ENCODE assay signal across 16 cellular contexts in genomic region chr10:11318812-11319598, GRCh38.
DNase-seq lines count a peak whose midpoint lies in the region; ATAC-seq and TF ChIP-seq lines count a peak whose summit lies in the region.
"Had no signal": no experiment of that assay in that cellular context is flagged by ENCODE, and none has a peak within 500 bp of the region (broad histone marks: within the 10 kb centered on the region; RNA-seq: fewer than 3 reads in every experiment).

No MANE protein-coding gene starts in this region.

- WGBS in sigmoid colon, 2 donors: 95 to 96% methylated on average over 26 of the region's 26 CpGs

- peaks cover 100% of the 10 kb centered on the region for H3K36me3 Mint-ChIP-seq in CD4-positive, alpha-beta T cell (ENCODE audit: low read depth)
- peaks cover 60% of the 10 kb centered on the region for H3K36me3 Mint-ChIP-seq in activated naive CD8-positive, alpha-beta T cell treated with anti-CD3 and anti-CD28 coated beads, Interleukin-2, amount 10 ng/mL, durations not matched to agents 7 days and 5 days
- H3K36me3 Mint-ChIP-seq in natural killer cell treated with Interleukin-12 subunit alpha and Interleukin-12 subunit beta and Interleukin-15 and Interleukin-18, amount 100 ng/mL, for 72 hours: peaks cover 71% of the 10 kb centered on the region

- H3K4me1 ChIP-seq in sigmoid colon: no peaks in the 10 kb centered on the region

- in situ Hi-C loops in GM13976 (cut with MboI; ENCODE audit: low sequenced_read_pairs, unreplicated experiment): no loop called here

- no peaks in the 10 kb centered on the region for H3K9me3 Mint-ChIP-seq in CD4-positive, alpha-beta T cell
- H3K9me3 Mint-ChIP-seq in activated naive CD8-positive, alpha-beta T cell treated with anti-CD3 and anti-CD28 coated beads, Interleukin-2, amount 10 ng/mL, durations not matched to agents 7 days and 5 days: no peaks in the 10 kb centered on the region
- H3K9me3 Mint-ChIP-seq in natural killer cell treated with Interleukin-12 subunit alpha and Interleukin-12 subunit beta and Interleukin-15 and Interleukin-18, amount 100 ng/mL, for 72 hours: no peaks in the 10 kb centered on the region

- CTCF ChIA-PET in CD4-positive, alpha-beta T cell (lab: Charles Lee): no interaction called here

- TF ChIP-seq POLR2A in sigmoid colon (IDR thresholded peaks at IDR 0.05): no peak

- H3K27ac Mint-ChIP-seq in CD4-positive, alpha-beta T cell: peak overlapping the region; percentile 70
- H3K27ac Mint-ChIP-seq in activated naive CD8-positive, alpha-beta T cell treated with anti-CD3 and anti-CD28 coated beads, Interleukin-2, amount 10 ng/mL, durations not matched to agents 7 days and 5 days: peak overlapping the region; percentile 73
- peak overlapping the region; percentile 76 to 87 for H3K27ac Mint-ChIP-seq in natural killer cell treated with Interleukin-12 subunit alpha and Interleukin-12 subunit beta and Interleukin-15 and Interleukin-18, amount 100 ng/mL, for 72 hours

- TF ChIP-seq EP300 in sigmoid colon (IDR thresholded peaks at IDR 0.05): no peak

- H3K4me3 ChIP-seq in sigmoid colon: no peak overlapping the region
- H3K4me3 ChIP-seq: heart left ventricle had no signal

- no peak for DNase-seq in CD4-positive, alpha-beta T cell
- DNase-seq in GM13976 (ENCODE audit: low spot score) (no peak), kidney glomerular epithelial cell (lab: John Stamatoyannopoulos, UW) (no peak), activated gamma-delta T cell treated with Interleukin-2 at 50 U/mL for 16 hours (no peak), sigmoid colon (no peak)
- DNase-seq in activated naive CD8-positive, alpha-beta T cell treated with anti-CD3 and anti-CD28 coated beads, Interleukin-2, amount 10 ng/mL, durations not matched to agents 7 days and 5 days: no peak
- DNase-seq in natural killer cell treated with Interleukin-12 subunit alpha and Interleukin-12 subunit beta and Interleukin-15 and Interleukin-18, amount 100 ng/mL, for 72 hours (ENCODE audit: low spot score): no peak
- DNase-seq: activated CD4-positive, alpha-beta T cell treated with anti-CD3 and anti-CD28 coated beads for 4 hours; GDM1; GOT3; heart left ventricle; kidney; NCI-H1436 treated with DMSO at 0.1 percent for 48 hours; NCI-H510A treated with DMSO at 0.1 percent for 48 hours; stimulated activated CD4-positive, alpha-beta T cell treated with anti-CD3 and anti-CD28 coated beads, Interleukin-15, amount 100 ng/mL, for 24 hours had no signal

- H3K27me3 ChIP-seq in CD4-positive, alpha-beta T cell (ENCODE audit: control insufficient read depth, insufficient read depth, low read length): no peaks in the 10 kb centered on the region
- no peaks in the 10 kb centered on the region for H3K27me3 ChIP-seq in sigmoid colon
- H3K27me3 ChIP-seq: heart left ventricle had no signal

- POLR2A ChIA-PET in CD4-positive, alpha-beta T cell (lab: Charles Lee): interaction anchor here (1.6 kb wide), 1 partner anchor 19 kb away, joined by 5 read pairs; no protein-coding TSS in a partner anchor
- POLR2A ChIA-PET in activated naive CD8-positive, alpha-beta T cell treated with anti-CD3 and anti-CD28 coated beads, Interleukin-2, amount 10 ng/mL, durations not matched to agents 7 days and 5 days (lab: Charles Lee): no interaction called here

- peaks cover 3 to 97% (median 21%) of the 10 kb centered on the region in 4 donors for H3K36me3 ChIP-seq in sigmoid colon

- no peak overlapping the region for H3K4me3 Mint-ChIP-seq in CD4-positive, alpha-beta T cell
- no peak overlapping the region for H3K4me3 Mint-ChIP-seq in activated naive CD8-positive, alpha-beta T cell treated with anti-CD3 and anti-CD28 coated beads, Interleukin-2, amount 10 ng/mL, durations not matched to agents 7 days and 5 days
- H3K4me3 Mint-ChIP-seq in natural killer cell treated with Interleukin-12 subunit alpha and Interleukin-12 subunit beta and Interleukin-15 and Interleukin-18, amount 100 ng/mL, for 72 hours: peak overlapping the region; percentile 81

- peaks cover 77% of the 10 kb centered on the region for H3K4me1 Mint-ChIP-seq in CD4-positive, alpha-beta T cell (ENCODE audit: low read depth)
- H3K4me1 Mint-ChIP-seq in activated naive CD8-positive, alpha-beta T cell treated with anti-CD3 and anti-CD28 coated beads, Interleukin-2, amount 10 ng/mL, durations not matched to agents 7 days and 5 days: peaks cover 30% of the 10 kb centered on the region
- peaks cover 64 to 75% of the 10 kb centered on the region in 2 donors for H3K4me1 Mint-ChIP-seq in natural killer cell treated with Interleukin-12 subunit alpha and Interleukin-12 subunit beta and Interleukin-15 and Interleukin-18, amount 100 ng/mL, for 72 hours (ENCODE audit: low read depth in 2 of 2)

- intact Hi-C loops in CD4-positive, alpha-beta T cell (cut with DNase I, micrococcal nuclease): no loop called here
- intact Hi-C loops in sigmoid colon (cut with DNase I): no loop called here

- TF ChIP-seq CTCF in CD4-positive, alpha-beta T cell (IDR thresholded peaks at IDR 0.05): no peak
- TF ChIP-seq CTCF in GM13976 (IDR thresholded peaks at IDR 0.05; ENCODE audit: borderline replicate concordance, control extremely low read depth, extremely low read depth, insufficient read depth, missing control alignments) (peak; percentile 8), sigmoid colon (IDR thresholded peaks at IDR 0.05) (no peak)

- no peaks in the 10 kb centered on the region for H3K9me3 ChIP-seq in CD4-positive, alpha-beta T cell (ENCODE audit: control insufficient read depth, low read length)
- H3K9me3 ChIP-seq in sigmoid colon: no peaks in the 10 kb centered on the region
- H3K9me3 ChIP-seq: heart left ventricle had no signal

- no peak for ATAC-seq in CD4-positive, alpha-beta T cell (ENCODE audit: poor library complexity)
- ATAC-seq in activated naive CD8-positive, alpha-beta T cell treated with anti-CD3 and anti-CD28 coated beads, Interleukin-2, amount 10 ng/mL, durations not matched to agents 7 days and 5 days (ENCODE audit: low read depth): no peak
- ATAC-seq in natural killer cell treated with Interleukin-12 subunit alpha and Interleukin-12 subunit beta and Interleukin-15 and Interleukin-18, amount 100 ng/mL, for 72 hours: no peak
- ATAC-seq: Panc1 had no signal

- H3K27ac ChIP-seq in CD4-positive, alpha-beta T cell (ENCODE audit: low read depth, low read length): no peak overlapping the region
- H3K27ac ChIP-seq in sigmoid colon: no peak overlapping the region

- H3K27me3 Mint-ChIP-seq in CD4-positive, alpha-beta T cell: no peaks in the 10 kb centered on the region
- H3K27me3 Mint-ChIP-seq in activated naive CD8-positive, alpha-beta T cell treated with anti-CD3 and anti-CD28 coated beads, Interleukin-2, amount 10 ng/mL, durations not matched to agents 7 days and 5 days: no peaks in the 10 kb centered on the region
- no peaks in the 10 kb centered on the region for H3K27me3 Mint-ChIP-seq in natural killer cell treated with Interleukin-12 subunit alpha and Interleukin-12 subunit beta and Interleukin-15 and Interleukin-18, amount 100 ng/mL, for 72 hours
